11 cellular contexts compared by ENCODE assay signal in the genomic region with DNA sequence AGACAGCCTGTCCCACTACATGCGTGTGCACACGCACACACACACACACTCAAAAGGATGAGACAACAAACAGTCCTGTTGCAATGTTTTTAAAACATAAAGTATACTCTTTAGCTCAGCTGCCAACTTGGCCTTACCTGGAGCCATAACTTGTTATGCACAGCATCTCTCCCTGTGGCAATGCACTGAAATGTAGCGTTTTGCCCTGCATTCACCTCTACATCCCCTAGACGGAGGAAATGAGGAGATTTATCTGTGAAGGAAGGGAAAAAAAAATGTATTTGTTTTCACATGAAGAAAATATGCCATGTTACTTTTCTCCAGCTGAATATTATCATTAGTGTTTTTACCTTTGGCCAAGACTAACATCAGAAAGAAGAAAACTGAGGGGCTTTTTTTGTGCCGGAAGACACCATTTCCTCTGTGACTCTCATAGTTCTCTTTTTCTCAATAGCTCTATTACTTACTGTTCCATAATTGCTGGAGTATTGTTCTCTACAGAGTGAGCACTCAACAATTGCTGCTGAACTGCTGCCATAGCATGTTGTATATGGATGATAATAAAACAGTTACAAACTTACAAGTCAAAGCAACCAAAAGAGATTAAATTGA.
DNase-seq lines count a peak whose midpoint lies in the region; ATAC-seq and TF ChIP-seq lines count a peak whose summit lies in the region.
"Had no signal": no experiment of that assay in that cellular context is flagged by ENCODE, and none has a peak within 500 bp of the region (broad histone marks: within the 10 kb centered on the region; RNA-seq: fewer than 3 reads in every experiment).

No MANE protein-coding gene starts in this region.

- no peak overlapping the region for H2BK20ac ChIP-seq in H9 (ENCODE audit: low read depth, low read length, poor library complexity, severe bottlenecking)

- H4K5ac ChIP-seq in H9 (ENCODE audit: insufficient read length, low read depth, low read length), result no peak overlapping the region

- H3K4me1 Mint-ChIP-seq in memory B cell, result peaks cover 10% of the 10 kb centered on the region
- peaks cover 10 to 16% of the 10 kb centered on the region in 2 experiments for H3K4me1 Mint-ChIP-seq in H9

- no peak overlapping the region for H2AK5ac ChIP-seq in H9 (ENCODE audit: insufficient read length, low read length)

- H3K79me1 ChIP-seq in H9 (ENCODE audit: insufficient read depth, low read depth, low read length, poor library complexity, severe bottlenecking), result no peaks in the 10 kb centered on the region

- no peak for TF ChIP-seq CTCF in H9 (conservative IDR thresholded peaks at IDR 0.05)

- WGBS in H9 (ENCODE audit: extremely low coverage, insufficient read length, low lambda C conversion rate), result no CpG with 5 or more reads among the region's 5 CpGs

- no peaks in the 10 kb centered on the region for H3K9me3 ChIP-seq in H9 (ENCODE audit: control insufficient read depth, low read depth, low read length)

- H3K27me3 ChIP-seq in H9 (ENCODE audit: insufficient read depth, low read length), result no peaks in the 10 kb centered on the region

- no peak overlapping the region for H3K14ac ChIP-seq in H9 (ENCODE audit: insufficient read depth, low read length)

- no peak overlapping the region for H3T11ph ChIP-seq in H9 (ENCODE audit: low read length)

- H3K9me3 Mint-ChIP-seq in memory B cell (no peaks in the 10 kb centered on the region), H9 (no peaks in the 10 kb centered on the region)
- H3K9me3 Mint-ChIP-seq: WTC11 had no signal

- H3K18ac ChIP-seq in H9 (ENCODE audit: insufficient read length, low read depth, low read length), result no peak overlapping the region

- H3K4ac ChIP-seq in H9 (ENCODE audit: low read depth, low read length), result no peak overlapping the region

- H2BK15ac ChIP-seq in H9 (ENCODE audit: low read depth, low read length), result no peak overlapping the region

- H2AFZ ChIP-seq in H9 (ENCODE audit: low read length), result no peak overlapping the region

- no peak overlapping the region for H3K9ac ChIP-seq in H9 (ENCODE audit: extremely low read depth, insufficient read length, low read length)

- DNase-seq in memory B cell (ENCODE audit: low spot score in 2 of 2) (peak in 1 of 2 donors; percentile 4), midbrain (lab: John Stamatoyannopoulos, UW) (no peak), H9 (no peak), kidney tubule cell (ENCODE audit: low spot score) (no peak), Right ventricle myocardium inferior (ENCODE audit: missing footprints) (no peak)
- DNase-seq: activated gamma-delta T cell treated with Interleukin-2 at 50 U/mL for 16 hours, DMS79 treated with DMSO at 0.1 percent for 48 hours had no signal

- no peaks in the 10 kb centered on the region for H3K23me2 ChIP-seq in H9 (ENCODE audit: insufficient read length, low read depth, low read length, poor library complexity, severe bottlenecking)

- ATAC-seq in GM18867 (IDR thresholded peaks at IDR 0.05; ENCODE audit: unreplicated experiment), result peak; percentile 67
- ATAC-seq in GM21576 (IDR thresholded peaks at IDR 0.05; ENCODE audit: unreplicated experiment), result peak; percentile 80
- ATAC-seq in HG03442 (IDR thresholded peaks at IDR 0.05; ENCODE audit: unreplicated experiment), result peak; percentile 62
- peak; percentile 80 for ATAC-seq in memory B cell (ENCODE audit: low read depth)
- ATAC-seq in Right ventricle myocardium inferior, result no peak
- ATAC-seq: WTC11 had no signal

- no peak overlapping the region for H3K23ac ChIP-seq in H9 (ENCODE audit: insufficient read length, low read depth, low read length)

- no peak overlapping the region for H4K91ac ChIP-seq in H9 (ENCODE audit: insufficient read length, low read depth, low read length)

- H3K27me3 Mint-ChIP-seq in memory B cell (no peaks in the 10 kb centered on the region), H9 (ENCODE audit: low read depth) (no peaks in the 10 kb centered on the region)

- no peaks in the 10 kb centered on the region for H3K79me2 ChIP-seq in H9 (ENCODE audit: insufficient read depth, low read length)

- H3K36me3 Mint-ChIP-seq in memory B cell, result peaks cover 3% of the 10 kb centered on the region
- peaks cover 0 to 3% (median 0%) of the 10 kb centered on the region in 3 experiments; a peak in 1 of 7 replicates for H3K36me3 Mint-ChIP-seq in H9 (ENCODE audit: insufficient read depth in 1 of 3, low read depth in 3 of 3)

- intact Hi-C loops in Right ventricle myocardium inferior (cut with DNase I), result no loop called here

- H3K4me3 Mint-ChIP-seq in memory B cell (peak overlapping the region; percentile 82), H9 (no peak overlapping the region)
- H3K4me3 Mint-ChIP-seq: WTC11 had no signal

- H2BK120ac ChIP-seq in H9 (ENCODE audit: low read depth, low read length, poor library complexity, severe bottlenecking), result no peak overlapping the region

- peak overlapping the region; percentile 86 for H3K27ac Mint-ChIP-seq in memory B cell
- H3K27ac Mint-ChIP-seq in H9, result 0 out of 7 replicates have a peak overlapping the region, but pooled peaks of 1 of the 3 experiments have one; percentile 68
- H3K27ac Mint-ChIP-seq: WTC11 had no signal

- H2BK12ac ChIP-seq in H9 (ENCODE audit: insufficient read length, low read depth, low read length), result no peak overlapping the region

- no peak overlapping the region for H2BK5ac ChIP-seq in H9 (ENCODE audit: insufficient read length, low read length)

- no peaks in the 10 kb centered on the region for H4K20me1 ChIP-seq in H9 (ENCODE audit: control insufficient read depth, insufficient read depth, insufficient read length)

- H3K4me1 ChIP-seq in H9 (ENCODE audit: insufficient read depth, low read length), result no peaks in the 10 kb centered on the region

- H3K56ac ChIP-seq in H9 (ENCODE audit: insufficient read length, low read depth, low read length), result no peak overlapping the region

- no peak overlapping the region for H4K8ac ChIP-seq in H9 (replicated peaks; ENCODE audit: insufficient read length, low read depth, low read length)

- H3K27ac ChIP-seq in H9 (ENCODE audit: insufficient read length, low read depth, low read length), result no peak overlapping the region

- no peak overlapping the region for H3K4me2 ChIP-seq in H9 (ENCODE audit: insufficient read depth, insufficient read length, low read length)
